Comparison of ENCODE assay signal across 16 cellular contexts in the genomic region with DNA sequence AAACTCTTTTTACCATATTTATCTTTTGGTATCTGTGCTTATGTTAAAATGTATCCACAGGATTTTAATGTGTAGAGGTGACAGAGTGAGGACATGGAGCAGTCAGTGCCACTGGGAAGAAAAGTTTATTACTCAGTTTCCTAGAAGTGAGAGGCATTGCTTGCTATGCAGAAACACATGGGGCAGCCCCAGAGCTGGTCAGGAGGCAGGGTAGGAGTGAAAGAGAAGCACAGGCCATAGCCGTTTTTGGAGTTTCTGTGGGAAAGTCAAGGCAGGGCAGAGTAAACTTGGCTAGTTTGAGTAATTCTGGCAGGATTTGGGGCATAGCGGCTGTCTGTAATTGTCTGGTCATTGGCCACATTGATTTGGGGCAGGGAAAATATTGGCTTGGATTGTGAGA.
DNase-seq lines count a peak whose midpoint lies in the region; ATAC-seq and TF ChIP-seq lines count a peak whose summit lies in the region.
"Had no signal": no experiment of that assay in that cellular context is flagged by ENCODE, and none has a peak within 500 bp of the region (broad histone marks: within the 10 kb centered on the region; RNA-seq: fewer than 3 reads in every experiment).

No MANE protein-coding gene starts in this region.

- ATAC-seq in natural killer cell treated with Interleukin-12 subunit alpha and Interleukin-12 subunit beta and Interleukin-15 and Interleukin-18, amount 100 ng/mL, for 72 hours: no peak
- ATAC-seq in natural killer cell: no peak

- no peaks in the 10 kb centered on the region for H3K9me3 ChIP-seq in iPS-15b (ENCODE audit: control insufficient read depth, insufficient read depth, low read length)
- H3K9me3 ChIP-seq: right atrium auricular region, SJSA1, testis had no signal

- H3K9ac ChIP-seq in iPS-15b (ENCODE audit: low read depth, low read length): no peak overlapping the region

- peak overlapping the region; percentile 88 for H3K4me3 ChIP-seq in iPS-15b (ENCODE audit: low read depth, low read length)
- H3K4me3 ChIP-seq: lung, SJSA1 had no signal

- H3K27ac ChIP-seq in substantia nigra (ENCODE audit: low read depth, low read length, poor library complexity, severe bottlenecking): no peak overlapping the region
- H3K27ac ChIP-seq: right atrium auricular region, SJSA1, testis had no signal

- H3K4me1 ChIP-seq in iPS-15b (ENCODE audit: control insufficient read depth, insufficient read depth, low read length): no peaks in the 10 kb centered on the region
- H3K4me1 ChIP-seq: right atrium auricular region, SJSA1, testis had no signal

- no peaks in the 10 kb centered on the region for H3K27me3 ChIP-seq in iPS-15b (ENCODE audit: control insufficient read depth, insufficient read depth, low read length)
- H3K27me3 ChIP-seq: right atrium auricular region, SJSA1, testis had no signal

- TF ChIP-seq CTCF in natural killer cell (IDR thresholded peaks at IDR 0.05): no peak
- no peak for TF ChIP-seq CTCF in type B pancreatic cell (conservative IDR thresholded peaks at IDR 0.05)

- intact Hi-C loops in natural killer cell (cut with micrococcal nuclease): no loop called here
- intact Hi-C loops in activated T-helper 1 cell treated with anti-CD3 and anti-CD28 coated beads, Interleukin-12 subunit alpha, Interleukin-12 subunit beta, Interleukin-2, Interleukin-4 antibody, amounts not matched to agents 30 ng/mL and 10 ng/mL and 1 ng/mL, durations not matched to agents 14 hours and 24 hours and 36 hours (cut with micrococcal nuclease): no loop called here

- no peak for DNase-seq in natural killer cell treated with Interleukin-12 subunit alpha and Interleukin-12 subunit beta and Interleukin-15 and Interleukin-18, amount 100 ng/mL, for 72 hours (ENCODE audit: low spot score)
- DNase-seq in natural killer cell: no peak
- DNase-seq in activated T-helper 1 cell treated with anti-CD3 and anti-CD28 coated beads, Interleukin-12 subunit alpha, Interleukin-12 subunit beta, Interleukin-2, Interleukin-4 antibody, amounts not matched to agents 30 ng/mL and 10 ng/mL and 1 ng/mL, durations not matched to agents 14 hours and 24 hours and 36 hours (ENCODE audit: low spot score): no peak
- no peak for DNase-seq in type B pancreatic cell (ENCODE audit: extremely low spot score, unreplicated experiment)
- no peak for DNase-seq in substantia nigra (lab: John Stamatoyannopoulos, UW)
- DNase-seq in COLO829 (ENCODE audit: low spot score): no peak
- no peak for DNase-seq in NCI-H2196 (lab: John Stamatoyannopoulos, UW; ENCODE audit: unreplicated experiment)
- DNase-seq: amygdala, NCI-H187 treated with DMSO at 0.1 percent for 48 hours, NCI-H510A had no signal

- peak overlapping the region; percentile 26 for H3K4me3 Mint-ChIP-seq in natural killer cell treated with Interleukin-12 subunit alpha and Interleukin-12 subunit beta and Interleukin-15 and Interleukin-18, amount 100 ng/mL, for 72 hours
- no peak overlapping the region for H3K4me3 Mint-ChIP-seq in natural killer cell
- peak overlapping the region; percentile 83 for H3K4me3 Mint-ChIP-seq in activated T-helper 1 cell treated with anti-CD3 and anti-CD28 coated beads, Interleukin-12 subunit alpha, Interleukin-12 subunit beta, Interleukin-2, Interleukin-4 antibody, amounts not matched to agents 30 ng/mL and 10 ng/mL and 1 ng/mL, durations not matched to agents 14 hours and 24 hours and 36 hours
- H3K4me3 Mint-ChIP-seq in type B pancreatic cell: peak overlapping the region; percentile 92

- H3K9me3 Mint-ChIP-seq in natural killer cell treated with Interleukin-12 subunit alpha and Interleukin-12 subunit beta and Interleukin-15 and Interleukin-18, amount 100 ng/mL, for 72 hours: no peaks in the 10 kb centered on the region
- no peaks in the 10 kb centered on the region for H3K9me3 Mint-ChIP-seq in natural killer cell
- H3K9me3 Mint-ChIP-seq in activated T-helper 1 cell treated with anti-CD3 and anti-CD28 coated beads, Interleukin-12 subunit alpha, Interleukin-12 subunit beta, Interleukin-2, Interleukin-4 antibody, amounts not matched to agents 30 ng/mL and 10 ng/mL and 1 ng/mL, durations not matched to agents 14 hours and 24 hours and 36 hours: peaks cover 15% of the 10 kb centered on the region
- H3K9me3 Mint-ChIP-seq in type B pancreatic cell: no peaks in the 10 kb centered on the region

- peaks cover 17 to 27% of the 10 kb centered on the region in 2 donors for H3K27me3 Mint-ChIP-seq in natural killer cell treated with Interleukin-12 subunit alpha and Interleukin-12 subunit beta and Interleukin-15 and Interleukin-18, amount 100 ng/mL, for 72 hours
- H3K27me3 Mint-ChIP-seq in natural killer cell (ENCODE audit: low read depth in 2 of 2) (peaks cover 15 to 17% of the 10 kb centered on the region in 2 donors), type B pancreatic cell (no peaks in the 10 kb centered on the region)
- H3K27me3 Mint-ChIP-seq in activated T-helper 1 cell treated with anti-CD3 and anti-CD28 coated beads, Interleukin-12 subunit alpha, Interleukin-12 subunit beta, Interleukin-2, Interleukin-4 antibody, amounts not matched to agents 30 ng/mL and 10 ng/mL and 1 ng/mL, durations not matched to agents 14 hours and 24 hours and 36 hours (ENCODE audit: insufficient read depth): no peaks in the 10 kb centered on the region

- peaks cover 0 to 15% of the 10 kb centered on the region in 2 donors for H3K4me1 Mint-ChIP-seq in natural killer cell treated with Interleukin-12 subunit alpha and Interleukin-12 subunit beta and Interleukin-15 and Interleukin-18, amount 100 ng/mL, for 72 hours (ENCODE audit: low read depth in 2 of 2)
- H3K4me1 Mint-ChIP-seq in natural killer cell (peaks cover 5 to 10% of the 10 kb centered on the region in 2 donors), type B pancreatic cell (ENCODE audit: unreplicated experiment) (no peaks in the 10 kb centered on the region)
- H3K4me1 Mint-ChIP-seq in activated T-helper 1 cell treated with anti-CD3 and anti-CD28 coated beads, Interleukin-12 subunit alpha, Interleukin-12 subunit beta, Interleukin-2, Interleukin-4 antibody, amounts not matched to agents 30 ng/mL and 10 ng/mL and 1 ng/mL, durations not matched to agents 14 hours and 24 hours and 36 hours (ENCODE audit: low read depth): peaks cover 9% of the 10 kb centered on the region
- H3K4me1 Mint-ChIP-seq: immature natural killer cell had no signal

- peak overlapping the region in 1 of 2 donors; percentile 74 for H3K27ac Mint-ChIP-seq in natural killer cell treated with Interleukin-12 subunit alpha and Interleukin-12 subunit beta and Interleukin-15 and Interleukin-18, amount 100 ng/mL, for 72 hours
- peak overlapping the region in 1 of 2 donors; percentile 6 for H3K27ac Mint-ChIP-seq in natural killer cell
- H3K27ac Mint-ChIP-seq in activated T-helper 1 cell treated with anti-CD3 and anti-CD28 coated beads, Interleukin-12 subunit alpha, Interleukin-12 subunit beta, Interleukin-2, Interleukin-4 antibody, amounts not matched to agents 30 ng/mL and 10 ng/mL and 1 ng/mL, durations not matched to agents 14 hours and 24 hours and 36 hours: peak overlapping the region; percentile 6
- peak overlapping the region; percentile 22 for H3K27ac Mint-ChIP-seq in type B pancreatic cell

- H3K36me3 ChIP-seq in iPS-15b (ENCODE audit: control insufficient read depth, insufficient read depth, low read length): no peaks in the 10 kb centered on the region
- H3K36me3 ChIP-seq: right atrium auricular region, SJSA1 had no signal

- H3K36me3 Mint-ChIP-seq in natural killer cell treated with Interleukin-12 subunit alpha and Interleukin-12 subunit beta and Interleukin-15 and Interleukin-18, amount 100 ng/mL, for 72 hours: no peaks in the 10 kb centered on the region
- H3K36me3 Mint-ChIP-seq in natural killer cell: no peaks in the 10 kb centered on the region
- H3K36me3 Mint-ChIP-seq in activated T-helper 1 cell treated with anti-CD3 and anti-CD28 coated beads, Interleukin-12 subunit alpha, Interleukin-12 subunit beta, Interleukin-2, Interleukin-4 antibody, amounts not matched to agents 30 ng/mL and 10 ng/mL and 1 ng/mL, durations not matched to agents 14 hours and 24 hours and 36 hours (ENCODE audit: low read depth): peaks cover 3% of the 10 kb centered on the region
- no peaks in the 10 kb centered on the region for H3K36me3 Mint-ChIP-seq in type B pancreatic cell
